Comparison of ENCODE assay signal across 31 cellular contexts in the genomic region with DNA sequence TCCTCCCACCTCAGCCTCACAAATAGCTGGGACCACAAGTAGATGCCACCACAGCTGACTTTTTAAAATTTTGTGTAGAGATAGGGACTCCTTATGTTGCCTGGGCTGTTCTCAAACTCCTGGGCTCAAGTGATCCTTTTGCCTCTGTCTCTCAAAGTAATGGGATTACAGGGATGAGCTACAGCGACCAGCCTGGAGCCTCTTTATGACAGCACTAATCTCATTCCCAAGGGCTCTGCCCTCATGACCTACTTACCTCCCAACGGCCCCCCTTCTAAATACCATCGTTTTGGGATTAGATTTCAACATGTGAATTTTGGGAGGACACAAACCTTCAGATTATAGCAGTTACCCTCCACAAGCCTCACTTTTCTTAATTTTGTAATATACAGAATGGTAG.
"Had no signal": no experiment of that assay in that cellular context is flagged by ENCODE, and none has a peak within 500 bp of the region (broad histone marks: within the 10 kb centered on the region; RNA-seq: fewer than 3 reads in every experiment).

No MANE protein-coding gene starts in this region.

- H3K27me3 Mint-ChIP-seq: activated CD8-positive, alpha-beta T cell treated with anti-CD3 and anti-CD28 coated beads for 36 hours; activated naive CD4-positive, alpha-beta T cell treated with anti-CD3 and anti-CD28 coated beads, Interleukin-2, amount 50 U/mL, for 24 hours; activated T-helper 17 cell treated with anti-CD3 and anti-CD28 coated beads, Interleukin-2, amount 50 U/mL, for 72 hours had no signal

- H3K27ac Mint-ChIP-seq: activated CD8-positive, alpha-beta T cell treated with anti-CD3 and anti-CD28 coated beads for 36 hours; activated naive CD4-positive, alpha-beta T cell treated with anti-CD3 and anti-CD28 coated beads, Interleukin-2, amount 50 U/mL, for 24 hours; activated naive CD8-positive, alpha-beta T cell treated with anti-CD3 and anti-CD28 coated beads, Interleukin-2, amount 10 ng/mL, durations not matched to agents 7 days and 5 days; activated T-cell treated with anti-CD3 and anti-CD28 coated beads, Interleukin-2, amount 50 U/mL, for 72 hours; activated T-helper 17 cell treated with anti-CD3 and anti-CD28 coated beads, Interleukin-2, amount 50 U/mL, for 72 hours had no signal

- H3K4me3 ChIP-seq: body of pancreas, breast epithelium had no signal

- H3K36me3 ChIP-seq: breast epithelium had no signal

- H3K9ac ChIP-seq: KMS-11 had no signal

- ATAC-seq: activated CD8-positive, alpha-beta T cell treated with anti-CD3 and anti-CD28 coated beads for 36 hours; activated T-helper 17 cell treated with anti-CD3 and anti-CD28 coated beads, Interleukin-2, amount 50 U/mL, for 72 hours; body of pancreas; Panc1 had no signal

- H3K4me1 Mint-ChIP-seq: activated naive CD4-positive, alpha-beta T cell treated with anti-CD3 and anti-CD28 coated beads, Interleukin-2, amount 50 U/mL, for 24 hours; activated naive CD8-positive, alpha-beta T cell treated with anti-CD3 and anti-CD28 coated beads, Interleukin-2, amount 10 ng/mL, durations not matched to agents 7 days and 5 days; activated T-helper 17 cell treated with anti-CD3 and anti-CD28 coated beads, Interleukin-2, amount 50 U/mL, for 72 hours had no signal

- H3K27me3 ChIP-seq: body of pancreas, breast epithelium had no signal

- DNase-seq: activated CD4-positive, alpha-beta T cell treated with anti-CD3 and anti-CD28 coated beads for 1 hour; activated CD4-positive, alpha-beta T cell treated with anti-CD3 and anti-CD28 coated beads for 48 hours; activated CD4-positive, CD25-positive, alpha-beta regulatory T cell; activated CD8-positive, alpha-beta T cell treated with anti-CD3 and anti-CD28 coated beads for 36 hours; activated gamma-delta T cell; activated naive CD4-positive, alpha-beta T cell treated with Interleukin-2 at 50 U/mL for 16 hours; activated naive CD8-positive, alpha-beta T cell treated with anti-CD3 and anti-CD28 coated beads, Interleukin-2, amount 10 ng/mL, durations not matched to agents 7 days and 5 days; activated T-cell treated with anti-CD3 and anti-CD28 coated beads, Interleukin-2, amount 50 U/mL, for 1 hour; activated T-cell treated with anti-CD3 and anti-CD28 coated beads, Interleukin-2, amount 50 U/mL, for 72 hours; body of pancreas; MM.1S; MV-4-11; NCI-H1092; NCI-H1417 treated with DMSO at 0.1 percent for 48 hours; NCI-H187 treated with DMSO at 0.1 percent for 48 hours; NCI-H2081; NCI-H2171 treated with DMSO at 0.1 percent for 48 hours; NCI-H2227 treated with DMSO at 0.1 percent for 48 hours; NCI-H446 treated with DMSO at 0.1 percent for 48 hours; NCI-H526; NCI-H774; SHP77 treated with DMSO at 0.1 percent for 48 hours; T-helper 1 cell; T-helper 2 cell; T-helper 9 cell had no signal

- H3K4me3 Mint-ChIP-seq: activated CD8-positive, alpha-beta T cell treated with anti-CD3 and anti-CD28 coated beads for 36 hours; activated naive CD4-positive, alpha-beta T cell treated with anti-CD3 and anti-CD28 coated beads, Interleukin-2, amount 50 U/mL, for 24 hours; activated naive CD8-positive, alpha-beta T cell treated with anti-CD3 and anti-CD28 coated beads, Interleukin-2, amount 10 ng/mL, durations not matched to agents 7 days and 5 days; activated T-cell treated with anti-CD3 and anti-CD28 coated beads, Interleukin-2, amount 50 U/mL, for 72 hours; activated T-helper 17 cell treated with anti-CD3 and anti-CD28 coated beads, Interleukin-2, amount 50 U/mL, for 72 hours had no signal

- H3K4me2 ChIP-seq: KMS-11 had no signal

- H3K9me3 Mint-ChIP-seq: activated T-helper 17 cell treated with anti-CD3 and anti-CD28 coated beads, Interleukin-2, amount 50 U/mL, for 72 hours had no signal

- H3K27ac ChIP-seq: body of pancreas, breast epithelium, KMS-11, VCaP had no signal

- H3K9me3 ChIP-seq: body of pancreas had no signal
